13 cellular contexts compared by ENCODE assay signal in the genomic region with DNA sequence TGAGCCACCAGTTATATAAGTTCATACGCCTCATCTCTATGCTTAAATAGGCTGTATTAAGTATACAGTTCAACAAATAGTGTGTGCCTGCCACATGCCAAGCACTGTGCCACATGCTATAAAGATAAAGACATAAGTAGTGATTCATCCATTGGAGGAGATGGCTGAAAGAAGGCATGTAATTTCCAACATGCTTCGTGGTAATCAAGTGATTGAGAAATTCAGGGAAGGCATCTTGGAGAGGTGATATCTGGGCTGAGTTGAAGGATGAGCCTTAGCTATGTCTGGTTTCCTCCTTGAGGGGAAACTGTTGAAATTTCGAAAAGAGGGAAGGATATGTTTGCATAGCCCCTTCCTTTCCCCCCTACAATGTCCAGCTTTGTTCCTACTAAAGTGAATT.
DNase-seq lines count a peak whose midpoint lies in the region; ATAC-seq and TF ChIP-seq lines count a peak whose summit lies in the region.
"Had no signal": no experiment of that assay in that cellular context is flagged by ENCODE, and none has a peak within 500 bp of the region (broad histone marks: within the 10 kb centered on the region; RNA-seq: fewer than 3 reads in every experiment).

No MANE protein-coding gene starts in this region.

- H3K4me3 ChIP-seq in left ventricle myocardium inferior (no peak overlapping the region), choroid plexus epithelial cell (ENCODE audit: low read depth, low read length) (no peak overlapping the region), muscle layer of duodenum (ENCODE audit: low read depth in 1 of 2, low read length in 2 of 2) (no peak overlapping the region), aorta (ENCODE audit: low read length in 2 of 2) (no peak overlapping the region), Caco-2 (ENCODE audit: low read depth, low read length) (no peak overlapping the region)

- peaks cover 19% of the 10 kb centered on the region for H3K4me1 Mint-ChIP-seq in Caco-2 (ENCODE audit: low read depth, unreplicated experiment)

- POLR2A ChIA-PET in Caco-2 (lab: Charles Lee), result no interaction called here

- H3K9me3 ChIP-seq in left ventricle myocardium inferior (replicated peaks) (no peaks in the 10 kb centered on the region), muscle layer of duodenum (ENCODE audit: control insufficient read depth in 1 of 2, low read length in 2 of 2) (no peaks in the 10 kb centered on the region), aorta (ENCODE audit: control insufficient read depth, low read length) (no peaks in the 10 kb centered on the region), Caco-2 (no peaks in the 10 kb centered on the region)

- TF ChIP-seq CTCF in left ventricle myocardium inferior (IDR thresholded peaks at IDR 0.05; ENCODE audit: borderline replicate concordance) (no peak), choroid plexus epithelial cell (conservative IDR thresholded peaks at IDR 0.05; ENCODE audit: low read depth, low read length) (no peak), Caco-2 (IDR thresholded peaks at IDR 0.05; ENCODE audit: insufficient read depth in 1 of 2, low read depth in 1 of 2, low read length in 1 of 2, severe bottlenecking in 1 of 2, unreplicated experiment in 1 of 2) (no peak)

- no peaks in the 10 kb centered on the region for H3K27me3 Mint-ChIP-seq in Caco-2 (ENCODE audit: insufficient read depth, unreplicated experiment)
- H3K27me3 Mint-ChIP-seq: natural killer cell treated with Interleukin-12 subunit alpha and Interleukin-12 subunit beta and Interleukin-15 and Interleukin-18, amount 100 ng/mL, for 72 hours had no signal

- H3K27ac Mint-ChIP-seq in Caco-2 (ENCODE audit: unreplicated experiment), result no peak overlapping the region

- BruUV-seq in Caco-2 (replicated peaks; lab: Mats Ljungman, UMichigan), result no TSS peak

- intact Hi-C loops in left ventricle myocardium inferior (cut with micrococcal nuclease), result no loop called here
- intact Hi-C loops in cardiac septum (cut with DNase I), result no loop called here
- intact Hi-C loops in aorta (cut with DNase I), result loop anchor here in 1 of 2 donors (5.0 kb wide), 1 partner anchor 34 kb away; no protein-coding TSS in a partner anchor
- intact Hi-C loops in Caco-2 (cut with micrococcal nuclease; ENCODE audit: unreplicated experiment), result no loop called here

- H3K27me3 ChIP-seq in left ventricle myocardium inferior (ENCODE audit: low read depth) (no peaks in the 10 kb centered on the region), muscle layer of duodenum (ENCODE audit: low read depth, low read length) (no peaks in the 10 kb centered on the region), aorta (ENCODE audit: control insufficient read depth in 1 of 2, insufficient read depth in 2 of 2, low read length in 1 of 2) (no peaks in the 10 kb centered on the region), Caco-2 (replicated peaks; ENCODE audit: control insufficient read depth, insufficient read depth, low read length) (no peaks in the 10 kb centered on the region)

- peaks cover 13% of the 10 kb centered on the region for H3K36me3 ChIP-seq in left ventricle myocardium inferior
- H3K36me3 ChIP-seq in muscle layer of duodenum (ENCODE audit: control insufficient read depth in 1 of 2, insufficient read depth in 2 of 2, low read length in 2 of 2), result no peaks in the 10 kb centered on the region
- peaks cover 1 to 4% of the 10 kb centered on the region in 2 donors for H3K36me3 ChIP-seq in aorta (ENCODE audit: control insufficient read depth in 1 of 2, insufficient read depth in 2 of 2, low read length in 1 of 2)
- H3K36me3 ChIP-seq in Caco-2 (ENCODE audit: control insufficient read depth, insufficient read depth, low read length), result no peaks in the 10 kb centered on the region

- no peaks in the 10 kb centered on the region for H3K9me3 Mint-ChIP-seq in Caco-2 (ENCODE audit: unreplicated experiment)
- H3K9me3 Mint-ChIP-seq: natural killer cell treated with Interleukin-12 subunit alpha and Interleukin-12 subunit beta and Interleukin-15 and Interleukin-18, amount 100 ng/mL, for 72 hours had no signal

- DNase-seq in left ventricle myocardium inferior, result no peak
- no peak for DNase-seq in cardiac septum (ENCODE audit: low spot score)
- peak; percentile 46 for DNase-seq in choroid plexus epithelial cell (ENCODE audit: low read depth)
- DNase-seq in aorta, result no peak
- DNase-seq in GOT3 (lab: John Stamatoyannopoulos, UW), result no peak
- no peak for DNase-seq in Caco-2
- no peak for DNase-seq in cortex of kidney (lab: John Stamatoyannopoulos, UW)
- DNase-seq: effector CD8-positive, alpha-beta T cell; immature natural killer cell; NCI-H2081 treated with DMSO at 0.1 percent for 48 hours; stimulated activated naive CD4-positive, alpha-beta T cell treated with Interleukin-2 at 50 U/mL for 16 hours had no signal

- CTCF ChIA-PET in Caco-2 (lab: Charles Lee), result no interaction called here

- no peak for ATAC-seq in aorta (ENCODE audit: low FRiP score)
- ATAC-seq: natural killer cell treated with Interleukin-12 subunit alpha and Interleukin-12 subunit beta and Interleukin-15 and Interleukin-18, amount 100 ng/mL, for 72 hours had no signal

- peaks cover 90% of the 10 kb centered on the region for H3K4me1 ChIP-seq in left ventricle myocardium inferior
- peaks cover 13 to 17% of the 10 kb centered on the region in 2 donors for H3K4me1 ChIP-seq in muscle layer of duodenum (ENCODE audit: control insufficient read depth in 1 of 2, insufficient read depth in 2 of 2, low read length in 2 of 2)
- peaks cover 9 to 12% of the 10 kb centered on the region in 2 donors for H3K4me1 ChIP-seq in aorta (ENCODE audit: control insufficient read depth in 1 of 2, insufficient read depth in 2 of 2, low read length in 2 of 2)
- H3K4me1 ChIP-seq in Caco-2, result peaks cover 11% of the 10 kb centered on the region; the same call in 1 of the 2 replicates

- 72 to 73% methylated on average over 3 of the region's 3 CpGs for WGBS in aorta, 2 donors

- H3K27ac ChIP-seq in left ventricle myocardium inferior (replicated peaks) (peak overlapping the region; percentile 92), muscle layer of duodenum (ENCODE audit: low read length) (peak overlapping the region; percentile 24), aorta (ENCODE audit: low read depth in 1 of 2, low read length in 2 of 2) (peak overlapping the region; percentile 18 to 86)

- H3K36me3 Mint-ChIP-seq in Caco-2 (ENCODE audit: insufficient read depth, unreplicated experiment), result peaks cover 21% of the 10 kb centered on the region

- no peak overlapping the region for H3K4me3 Mint-ChIP-seq in Caco-2 (ENCODE audit: unreplicated experiment)
- H3K4me3 Mint-ChIP-seq: immature natural killer cell; natural killer cell treated with Interleukin-12 subunit alpha and Interleukin-12 subunit beta and Interleukin-15 and Interleukin-18, amount 100 ng/mL, for 72 hours had no signal

Comparison
In these comparisons a context has a peak if more than half of its experiments do, and no peak if none do; other contexts are left out.
1. H3K27ac ChIP-seq: peak in every context shown above with its lines; median percentile 92 in left ventricle myocardium inferior; 52 in aorta; 24 in muscle layer of duodenum.